Comparison of ENCODE assay signal across 12 cellular contexts in the genomic region with DNA sequence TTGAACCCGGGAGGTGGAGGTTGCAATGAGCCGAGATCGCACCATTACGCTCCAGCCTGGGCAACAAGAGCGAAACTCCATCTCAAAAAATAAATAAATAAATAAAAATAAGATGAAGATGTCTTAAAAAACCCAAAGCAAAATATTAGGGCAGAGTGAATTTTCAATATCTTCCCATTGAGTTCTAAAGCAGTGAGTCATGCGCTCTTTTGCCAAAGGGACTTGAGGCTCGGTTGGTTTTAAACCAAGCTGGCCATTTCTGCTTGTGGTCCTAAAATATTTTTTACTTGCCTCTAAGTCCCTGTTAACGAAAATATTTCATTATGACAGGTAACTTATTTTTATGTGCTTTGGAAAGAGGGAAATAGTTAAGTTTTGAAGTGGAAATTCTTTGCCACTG. TPM values are rescaled to one million over a fixed set of nuclear protein-coding genes. Genes with fewer than 3 reads are reported as not detected.
DNase-seq lines count a peak whose midpoint lies in the region; ATAC-seq and TF ChIP-seq lines count a peak whose summit lies in the region.
"Had no signal": no experiment of that assay in that cellular context is flagged by ENCODE, and none has a peak within 500 bp of the region (broad histone marks: within the 10 kb centered on the region; RNA-seq: fewer than 3 reads in every experiment).

No MANE protein-coding gene starts in this region.

- H3K4me2 ChIP-seq in SK-N-SH: peak overlapping the region; percentile 50
- peak overlapping the region; percentile 100 for H3K4me2 ChIP-seq in smooth muscle cell

- peaks cover 55% of the 10 kb centered on the region for H3K36me3 Mint-ChIP-seq in activated T-helper 17 cell treated with anti-CD3 and anti-CD28 coated beads, Interleukin-2, amount 50 U/mL, for 72 hours (ENCODE audit: low read depth)

- H3K27ac ChIP-seq in SK-N-SH (ENCODE audit: low read depth in 2 of 2, low read length in 1 of 2): peak overlapping the region in 1 of 2 experiments; percentile 27; a peak in 2 of 4 replicates
- peak overlapping the region; percentile 30 for H3K27ac ChIP-seq in smooth muscle cell (ENCODE audit: low read depth)
- H3K27ac ChIP-seq in sigmoid colon: peak overlapping the region in 2 of 4 donors; percentile 46 to 97
- H3K27ac ChIP-seq: Peyer's patch had no signal

- TF ChIP-seq EP300 in SK-N-SH (IDR thresholded peaks at IDR 0.05; ENCODE audit: borderline replicate concordance in 1 of 2, low read depth in 1 of 2, low read length in 1 of 2) (no peak), sigmoid colon (IDR thresholded peaks at IDR 0.05) (no peak)

- no peak for TF ChIP-seq POLR2A in sigmoid colon (IDR thresholded peaks at IDR 0.05)

- peaks cover 34% of the 10 kb centered on the region for H3K4me1 Mint-ChIP-seq in activated T-helper 17 cell treated with anti-CD3 and anti-CD28 coated beads, Interleukin-2, amount 50 U/mL, for 72 hours

- H3K4me3 ChIP-seq in SK-N-SH (ENCODE audit: low read depth in 2 of 2, low read length in 1 of 2): no peak overlapping the region
- H3K4me3 ChIP-seq in fibroblast of mammary gland (ENCODE audit: control insufficient read depth, low read depth, low read length): no peak overlapping the region
- H3K4me3 ChIP-seq in smooth muscle cell: no peak overlapping the region
- H3K4me3 ChIP-seq in sigmoid colon: no peak overlapping the region
- H3K4me3 ChIP-seq: Peyer's patch had no signal

- H3K9me2 ChIP-seq in SK-N-SH: no peaks in the 10 kb centered on the region

- no peaks in the 10 kb centered on the region for H3K9me3 Mint-ChIP-seq in activated T-helper 17 cell treated with anti-CD3 and anti-CD28 coated beads, Interleukin-2, amount 50 U/mL, for 72 hours

- H4K20me1 ChIP-seq in SK-N-SH (ENCODE audit: insufficient read depth) (peaks cover 87% of the 10 kb centered on the region), smooth muscle cell (ENCODE audit: low read depth) (peaks cover 91% of the 10 kb centered on the region)

- POLR2A ChIA-PET in SK-N-SH (lab: Yijun Ruan, JAX): no interaction called here

- no peak for ATAC-seq in SK-N-SH treated with all-trans-retinoic acid at 6 μM for 48 hours
- no peak for ATAC-seq in activated T-helper 17 cell treated with anti-CD3 and anti-CD28 coated beads, Interleukin-2, amount 50 U/mL, for 72 hours (replicated peaks)

- H3K9me3 ChIP-seq in SK-N-SH: no peaks in the 10 kb centered on the region
- H3K9me3 ChIP-seq in smooth muscle cell (replicated peaks; ENCODE audit: low read depth): no peaks in the 10 kb centered on the region
- no peaks in the 10 kb centered on the region for H3K9me3 ChIP-seq in sigmoid colon
- H3K9me3 ChIP-seq: Peyer's patch had no signal

- no peak overlapping the region for H3K27ac Mint-ChIP-seq in activated T-helper 17 cell treated with anti-CD3 and anti-CD28 coated beads, Interleukin-2, amount 50 U/mL, for 72 hours

- no peaks in the 10 kb centered on the region for H3K27me3 ChIP-seq in SK-N-SH (ENCODE audit: insufficient read depth)
- H3K27me3 ChIP-seq in smooth muscle cell (ENCODE audit: low read depth): no peaks in the 10 kb centered on the region
- no peaks in the 10 kb centered on the region for H3K27me3 ChIP-seq in sigmoid colon
- H3K27me3 ChIP-seq: Peyer's patch had no signal

- peak overlapping the region; percentile 60 for H3K4me3 Mint-ChIP-seq in activated T-helper 17 cell treated with anti-CD3 and anti-CD28 coated beads, Interleukin-2, amount 50 U/mL, for 72 hours

- CTCF ChIA-PET in SK-N-SH (lab: Yijun Ruan, JAX): no interaction called here

- H3K36me3 ChIP-seq in SK-N-SH (replicated peaks in 1 of 2; ENCODE audit: control insufficient read depth in 1 of 2, insufficient read depth in 2 of 2, low read length in 1 of 2): peaks cover 0 to 4% of the 10 kb centered on the region in 2 experiments
- no peaks in the 10 kb centered on the region for H3K36me3 ChIP-seq in smooth muscle cell (ENCODE audit: low read depth)
- no peaks in the 10 kb centered on the region for H3K36me3 ChIP-seq in sigmoid colon
- H3K36me3 ChIP-seq: Peyer's patch had no signal

- H2AFZ ChIP-seq in SK-N-SH (ENCODE audit: low read depth): no peak overlapping the region
- no peak overlapping the region for H2AFZ ChIP-seq in smooth muscle cell (ENCODE audit: low read depth)

- DNase-seq in SK-N-SH (no peak), fibroblast of mammary gland (ENCODE audit: low read depth) (peak; percentile 75), smooth muscle cell (lab: John Stamatoyannopoulos, UW; ENCODE audit: unreplicated experiment) (no peak), NCI-H1436 (lab: John Stamatoyannopoulos, UW) (no peak), NCI-H2227 (lab: John Stamatoyannopoulos, UW; ENCODE audit: unreplicated experiment) (no peak), sigmoid colon (no peak)
- DNase-seq: 8988T; activated T-cell treated with anti-CD3 and anti-CD28 coated beads, Interleukin-2, amount 50 U/mL, for 1 hour; cerebellar nuclear complex; Peyer's patch had no signal

- H3K4me1 ChIP-seq in SK-N-SH (ENCODE audit: control insufficient read depth in 1 of 2, insufficient read depth in 2 of 2, low read depth in 1 of 2, low read length in 1 of 2) (peaks cover 4 to 9% of the 10 kb centered on the region in 2 experiments; a peak in 3 of 4 replicates), smooth muscle cell (ENCODE audit: low read depth) (peaks cover 18% of the 10 kb centered on the region), sigmoid colon (peaks cover 0 to 82% (median 73%) of the 10 kb centered on the region in 4 donors)

- intact Hi-C loops in sigmoid colon (cut with DNase I): loop anchor here (10.0 kb wide), 2 partner anchors 183 to 407 kb away; no protein-coding TSS in a partner anchor

- H3F3A ChIP-seq in SK-N-SH (replicated peaks; ENCODE audit: insufficient read depth): peaks cover 16% of the 10 kb centered on the region
- peaks cover 13% of the 10 kb centered on the region for H3F3A ChIP-seq in smooth muscle cell (ENCODE audit: low read depth)

- no peaks in the 10 kb centered on the region for H3K27me3 Mint-ChIP-seq in activated T-helper 17 cell treated with anti-CD3 and anti-CD28 coated beads, Interleukin-2, amount 50 U/mL, for 72 hours

- H3K9ac ChIP-seq in SK-N-SH: no peak overlapping the region
- H3K9ac ChIP-seq in smooth muscle cell (ENCODE audit: low read depth): no peak overlapping the region

- no peak for TF ChIP-seq RAD21 in SK-N-SH (IDR thresholded peaks at IDR 0.05; ENCODE audit: low read length)

- H3K79me2 ChIP-seq in SK-N-SH (ENCODE audit: insufficient read depth) (peaks cover 93% of the 10 kb centered on the region), smooth muscle cell (ENCODE audit: low read depth) (peaks cover 95% of the 10 kb centered on the region)

- TF ChIP-seq CTCF in SK-N-SH (IDR thresholded peaks at IDR 0.05): no peak
- TF ChIP-seq CTCF in fibroblast of mammary gland (conservative IDR thresholded peaks at IDR 0.05; ENCODE audit: control insufficient read depth, insufficient read depth, low read depth, low read length): no peak
- no peak for TF ChIP-seq CTCF in smooth muscle cell (IDR thresholded peaks at IDR 0.05; ENCODE audit: borderline replicate concordance, insufficient read depth, poor library complexity, severe bottlenecking)
- TF ChIP-seq CTCF in sigmoid colon (IDR thresholded peaks at IDR 0.05): no peak

- WGBS in SK-N-SH (ENCODE audit: low lambda C conversion rate): 85% methylated on average over 8 of the region's 8 CpGs
- 81% methylated on average over 8 of the region's 8 CpGs for WGBS in smooth muscle cell (ENCODE audit: low lambda C conversion rate)
- WGBS in sigmoid colon, 2 donors: 88 to 93% methylated on average over 8 of the region's 8 CpGs

TF ChIP-seq in SK-N-SH, 30 proteins besides CTCF, POLR2A, EP300 and RAD21:
- TF ChIP-seq FOSL2 (IDR thresholded peaks at IDR 0.05; ENCODE audit: borderline replicate concordance, low read depth) (peak; percentile 47; the same call in 1 of the 2 replicates), TAF1 (IDR thresholded peaks at IDR 0.05; ENCODE audit: borderline replicate concordance, low read depth, low read length) (no peak)

TF ChIP-seq in SK-N-SH treated with all-trans-retinoic acid at 6 μM for 48 hours, 23 proteins besides CTCF, POLR2A, EP300 and RAD21:
- no peak for TF ChIP-seq ARNTL (CRISPR knock-in tag; IDR thresholded peaks at IDR 0.05; ENCODE audit: borderline replicate concordance, low read depth)

RNA-seq across cellular contexts. Expression of gene PAFAH1B1, which starts 4.7 kb away (rescaled TPM):
- polyA plus RNA-seq in SK-N-SH (2012; rRNA removed) (37.3 and 47.3 TPM in 2 replicates), smooth muscle cell (126 and 127 TPM in 2 replicates), sigmoid colon (10 to 100 TPM; 35.4 to 63.8 (median 53.4) TPM)
- 45.6 and 49.2 TPM in 2 replicates for polyA plus RNA-seq in SK-N-SH (2012; cell fraction: cytosol; rRNA removed)
- polyA plus RNA-seq in SK-N-SH (2012; cell fraction: nucleus; rRNA removed): 61.0 and 71.3 TPM in 2 replicates
- 100 to 1,000 TPM; 168 to 182 TPM for total RNA-seq in activated T-helper 17 cell treated with anti-CD3 and anti-CD28 coated beads, Interleukin-2, amount 50 U/mL, for 72 hours
- total RNA-seq in smooth muscle cell (105 and 171 TPM in 2 replicates), sigmoid colon (100 to 1,000 TPM in 3 of 4 donors, 10 to 100 TPM in 1; 97.6 to 139 (median 106) TPM)
